Comparison of ENCODE assay signal across 8 cellular contexts in genomic region chr16:27549857-27550581, GRCh38. TPM values are rescaled to one million over a fixed set of nuclear protein-coding genes. Genes with fewer than 3 reads are reported as not detected.
A peak's percentile ranks its signal among the peaks of the same experiment; 100 is the strongest.
DNase-seq lines count a peak whose midpoint lies in the region; FAIRE-seq and TF ChIP-seq lines count a peak whose summit lies in the region.

A gene with protein sequence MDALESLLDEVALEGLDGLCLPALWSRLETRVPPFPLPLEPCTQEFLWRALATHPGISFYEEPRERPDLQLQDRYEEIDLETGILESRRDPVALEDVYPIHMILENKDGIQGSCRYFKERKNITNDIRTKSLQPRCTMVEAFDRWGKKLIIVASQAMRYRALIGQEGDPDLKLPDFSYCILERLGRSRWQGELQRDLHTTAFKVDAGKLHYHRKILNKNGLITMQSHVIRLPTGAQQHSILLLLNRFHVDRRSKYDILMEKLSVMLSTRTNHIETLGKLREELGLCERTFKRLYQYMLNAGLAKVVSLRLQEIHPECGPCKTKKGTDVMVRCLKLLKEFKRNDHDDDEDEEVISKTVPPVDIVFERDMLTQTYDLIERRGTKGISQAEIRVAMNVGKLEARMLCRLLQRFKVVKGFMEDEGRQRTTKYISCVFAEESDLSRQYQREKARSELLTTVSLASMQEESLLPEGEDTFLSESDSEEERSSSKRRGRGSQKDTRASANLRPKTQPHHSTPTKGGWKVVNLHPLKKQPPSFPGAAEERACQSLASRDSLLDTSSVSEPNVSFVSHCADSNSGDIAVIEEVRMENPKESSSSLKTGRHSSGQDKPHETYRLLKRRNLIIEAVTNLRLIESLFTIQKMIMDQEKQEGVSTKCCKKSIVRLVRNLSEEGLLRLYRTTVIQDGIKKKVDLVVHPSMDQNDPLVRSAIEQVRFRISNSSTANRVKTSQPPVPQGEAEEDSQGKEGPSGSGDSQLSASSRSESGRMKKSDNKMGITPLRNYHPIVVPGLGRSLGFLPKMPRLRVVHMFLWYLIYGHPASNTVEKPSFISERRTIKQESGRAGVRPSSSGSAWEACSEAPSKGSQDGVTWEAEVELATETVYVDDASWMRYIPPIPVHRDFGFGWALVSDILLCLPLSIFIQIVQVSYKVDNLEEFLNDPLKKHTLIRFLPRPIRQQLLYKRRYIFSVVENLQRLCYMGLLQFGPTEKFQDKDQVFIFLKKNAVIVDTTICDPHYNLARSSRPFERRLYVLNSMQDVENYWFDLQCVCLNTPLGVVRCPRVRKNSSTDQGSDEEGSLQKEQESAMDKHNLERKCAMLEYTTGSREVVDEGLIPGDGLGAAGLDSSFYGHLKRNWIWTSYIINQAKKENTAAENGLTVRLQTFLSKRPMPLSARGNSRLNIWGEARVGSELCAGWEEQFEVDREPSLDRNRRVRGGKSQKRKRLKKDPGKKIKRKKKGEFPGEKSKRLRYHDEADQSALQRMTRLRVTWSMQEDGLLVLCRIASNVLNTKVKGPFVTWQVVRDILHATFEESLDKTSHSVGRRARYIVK (N-terminal part only) (minus strand): TSS chr16:27549913. CDS start chr16:27549890, 23 bp downstream.
Gene KATNIP (plus strand): TSS chr16:27550144. CDS start chr16:27550171, 27 bp downstream.

- POLR2A ChIA-PET in HEK293T (lab: Yijun Ruan, JAX), result interaction anchor here (0.6 to 2.0 kb wide), 15 partner anchors 9 to 140 kb away, joined by 3 to 10 read pairs (median 4); no protein-coding TSS in a partner anchor

- peak; percentile 89 for FAIRE-seq in frontal cortex (lab: Jason Lieb, UNC)

- in situ Hi-C loops in SK-MEL-5 (cut with HindIII; ENCODE audit: low pct_unique_long_range_greater_than_20kb, low sequenced_read_pairs), result no loop called here

- DNase-seq in GF-D8 (lab: John Stamatoyannopoulos, UW) (peak; percentile 93), HEK293T (ENCODE audit: extremely low spot score) (peak; percentile 100), MV-4-11 (lab: John Stamatoyannopoulos, UW) (peak; percentile 98), SK-MEL-5 (ENCODE audit: low read depth, low spot score) (peak; percentile 98), frontal cortex (ENCODE audit: low spot score in 2 of 2) (peak; percentile 99 to 100), non-pigmented ciliary epithelial cell (ENCODE audit: low read depth) (peak; percentile 83), superior temporal gyrus (ENCODE audit: extremely low spot score) (peak; percentile 99)
- peak; percentile 100 for DNase-seq in activated naive CD4-positive, alpha-beta T cell treated with Interleukin-2 at 50 U/mL for 16 hours

- CTCF ChIA-PET in HEK293T (lab: Yijun Ruan, JAX), result no interaction called here

TF ChIP-seq in HEK293T, 16 proteins besides CTCF, POLR2A, EP300 and RAD21:
- peak; percentile 54; the same call in 1 of the 2 replicates for TF ChIP-seq ELF4 (IDR thresholded peaks at IDR 0.05)
- TF ChIP-seq NFRKB (IDR thresholded peaks at IDR 0.05), result no peak

RNA-seq across cellular contexts. Expression of the first gene that starts in this region (rescaled TPM):
- total RNA-seq in SK-MEL-5 (2014; rRNA removed; shearing (Covaris generic)), result 33.9 and 44.0 TPM in 2 replicates
- polyA plus RNA-seq in SK-MEL-5 (2015; cell fraction: cytosol; rRNA removed), result 45.8 and 75.8 TPM in 2 replicates
- polyA plus RNA-seq in SK-MEL-5 (2015; cell fraction: nucleus; rRNA removed), result 97.0 and 115 TPM in 2 replicates
- 77.9 TPM for total RNA-seq in frontal cortex

RNA-seq across cellular contexts. Expression of gene KATNIP, which starts in this region (rescaled TPM):
- total RNA-seq in SK-MEL-5 (2014; rRNA removed; shearing (Covaris generic)), result 11.6 and 13.7 TPM in 2 replicates
- polyA plus RNA-seq in SK-MEL-5 (2015; cell fraction: cytosol; rRNA removed), result 9.3 and 11.0 TPM in 2 replicates
- polyA plus RNA-seq in SK-MEL-5 (2015; cell fraction: nucleus; rRNA removed), result 64.3 and 65.0 TPM in 2 replicates
- total RNA-seq in frontal cortex, result 17.9 TPM

Comparison
In these comparisons a context has a peak if more than half of its experiments do, and no peak if none do; other contexts are left out.
1. Peak in every context shown above with its lines: DNase-seq.